Comparison of ENCODE assay signal across 9 cellular contexts in genomic region chr14:72643317-72643801, GRCh38.
DNase-seq lines count a peak whose midpoint lies in the region; ATAC-seq and TF ChIP-seq lines count a peak whose summit lies in the region.
"Had no signal": no experiment of that assay in that cellular context is flagged by ENCODE, and none has a peak within 500 bp of the region (broad histone marks: within the 10 kb centered on the region; RNA-seq: fewer than 3 reads in every experiment).

No MANE protein-coding gene starts in this region.

- WGBS in neuronal stem cell (ENCODE audit: extremely low coverage in 2 of 2, insufficient read length in 2 of 2, insufficient replicate concordance in 1 of 2), 2 donors: no CpG with 5 or more reads among the region's 5 CpGs

- no peak overlapping the region for H3K4me2 ChIP-seq in neuronal stem cell (ENCODE audit: insufficient read depth, low read length, poor library complexity, severe bottlenecking)

- H3K4me3 ChIP-seq in Panc1 (ENCODE audit: low read depth in 2 of 2, low read length in 2 of 2) (no peak overlapping the region), neuronal stem cell (ENCODE audit: low read length in 2 of 2) (no peak overlapping the region)

- peak; percentile 88 for ATAC-seq in Panc1
- ATAC-seq in GM21528 (IDR thresholded peaks at IDR 0.05; ENCODE audit: low FRiP score, unreplicated experiment): no peak
- ATAC-seq in GM18498 (IDR thresholded peaks at IDR 0.05; ENCODE audit: unreplicated experiment): no peak

- peak overlapping the region; percentile 12 for H2AFZ ChIP-seq in neuronal stem cell (ENCODE audit: low read length)

- BruUV-seq in Panc1 (replicated peaks; lab: Mats Ljungman, UMichigan): no TSS peak

- H2BK5ac ChIP-seq in neuronal stem cell (ENCODE audit: low read length): no peak overlapping the region

- DNase-seq in Caki2 (ENCODE audit: low read depth): peak; percentile 62
- DNase-seq in Panc1 (ENCODE audit: low read depth, low spot score): no peak
- DNase-seq in epithelial cell of prostate (ENCODE audit: low read depth, low spot score): peak; percentile 69
- DNase-seq in neuronal stem cell (ENCODE audit: low spot score): no peak
- no peak for DNase-seq in NCI-H2107 (lab: John Stamatoyannopoulos, UW)
- DNase-seq in GM20000 (ENCODE audit: low spot score): no peak
- DNase-seq: NCI-H1105 had no signal

- H3K4me1 ChIP-seq in Panc1 (ENCODE audit: control insufficient read depth, insufficient read depth, low read length) (no peaks in the 10 kb centered on the region), neuronal stem cell (ENCODE audit: control insufficient read depth in 2 of 2, insufficient read depth in 1 of 2, low read depth in 1 of 2, low read length in 2 of 2) (peaks cover 0 to 2% of the 10 kb centered on the region in 2 donors)

- no peak overlapping the region for H4K8ac ChIP-seq in neuronal stem cell (ENCODE audit: low read depth, low read length)

- H2BK12ac ChIP-seq in neuronal stem cell (ENCODE audit: low read length): no peak overlapping the region

- no peak overlapping the region for H3K23ac ChIP-seq in neuronal stem cell (ENCODE audit: low read depth, low read length, poor library complexity)

- H3K14ac ChIP-seq in neuronal stem cell (ENCODE audit: low read length): no peak overlapping the region

- H2BK15ac ChIP-seq in neuronal stem cell (ENCODE audit: low read length): no peak overlapping the region

- no peak overlapping the region for H3K4ac ChIP-seq in neuronal stem cell (ENCODE audit: low read length)

- H3K9me3 ChIP-seq in Panc1 (ENCODE audit: control insufficient read depth, insufficient read depth, low read depth, low read length): no peaks in the 10 kb centered on the region
- H3K9me3 ChIP-seq in neuronal stem cell (replicated peaks in 1 of 2; ENCODE audit: control insufficient read depth in 2 of 2, insufficient read depth in 1 of 2, low read depth in 1 of 2, low read length in 2 of 2): peaks cover 0 to 4% of the 10 kb centered on the region in 2 donors

- no peak overlapping the region for H2AK5ac ChIP-seq in neuronal stem cell (ENCODE audit: low read depth, low read length)

- no peak for TF ChIP-seq CTCF in Panc1 (IDR thresholded peaks at IDR 0.05)
- no peak for TF ChIP-seq CTCF in GM20000 (IDR thresholded peaks at IDR 0.05; ENCODE audit: extremely low read depth, missing control alignments)

- CTCF ChIA-PET in Panc1 (lab: Charles Lee): no interaction called here

- no peak overlapping the region for H3K27ac ChIP-seq in Panc1 (ENCODE audit: low read length)
- peak overlapping the region; percentile 59 for H3K27ac ChIP-seq in epithelial cell of prostate
- no peak overlapping the region for H3K27ac ChIP-seq in neuronal stem cell (replicated peaks; ENCODE audit: low read length)

- H3K18ac ChIP-seq in neuronal stem cell (ENCODE audit: low read length): peak overlapping the region; percentile 32

- H3K36me3 ChIP-seq in Panc1 (ENCODE audit: control insufficient read depth, insufficient read depth, low read length) (no peaks in the 10 kb centered on the region), neuronal stem cell (replicated peaks in 1 of 2; ENCODE audit: control insufficient read depth in 2 of 2, insufficient read depth in 2 of 2, low read length in 2 of 2) (no peaks in the 10 kb centered on the region)

- intact Hi-C loops in Panc1 (cut with micrococcal nuclease; ENCODE audit: unreplicated experiment): no loop called here

- POLR2A ChIA-PET in Panc1 (lab: Charles Lee): no interaction called here

- in situ Hi-C loops in Caki2 (cut with HindIII; ENCODE audit: low pct_unique_long_range_greater_than_20kb, low sequenced_read_pairs) (no loop called here), Panc1 (cut with HindIII; ENCODE audit: low pct_unique_long_range_greater_than_20kb, low sequenced_read_pairs) (no loop called here)

- no peak overlapping the region for H4K91ac ChIP-seq in neuronal stem cell (ENCODE audit: low read depth, low read length, poor library complexity)

- no peak overlapping the region for H2BK120ac ChIP-seq in neuronal stem cell (ENCODE audit: low read depth, low read length)

- H3K79me1 ChIP-seq in neuronal stem cell (ENCODE audit: low read depth, low read length): no peaks in the 10 kb centered on the region

- H3K9ac ChIP-seq in neuronal stem cell (ENCODE audit: low read depth, low read length, poor library complexity): no peak overlapping the region

- no peaks in the 10 kb centered on the region for H3K27me3 ChIP-seq in Panc1 (ENCODE audit: control insufficient read depth, insufficient read depth, low read length)
- H3K27me3 ChIP-seq in neuronal stem cell (ENCODE audit: control insufficient read depth in 3 of 3, insufficient read depth in 3 of 3, low read depth in 1 of 3, low read length in 3 of 3): peaks cover 0 to 7% (median 0%) of the 10 kb centered on the region in 3 experiments

Comparison
In these comparisons a context has a peak if more than half of its experiments do, and no peak if none do; other contexts are left out.
1. DNase-seq: peak in Caki2 (single experiment) and epithelial cell of prostate (single experiment); none in Panc1 (single experiment), neuronal stem cell (single experiment), NCI-H2107 (single experiment) and GM20000 (single experiment).